8 cellular contexts compared by ENCODE assay signal in the genomic region with DNA sequence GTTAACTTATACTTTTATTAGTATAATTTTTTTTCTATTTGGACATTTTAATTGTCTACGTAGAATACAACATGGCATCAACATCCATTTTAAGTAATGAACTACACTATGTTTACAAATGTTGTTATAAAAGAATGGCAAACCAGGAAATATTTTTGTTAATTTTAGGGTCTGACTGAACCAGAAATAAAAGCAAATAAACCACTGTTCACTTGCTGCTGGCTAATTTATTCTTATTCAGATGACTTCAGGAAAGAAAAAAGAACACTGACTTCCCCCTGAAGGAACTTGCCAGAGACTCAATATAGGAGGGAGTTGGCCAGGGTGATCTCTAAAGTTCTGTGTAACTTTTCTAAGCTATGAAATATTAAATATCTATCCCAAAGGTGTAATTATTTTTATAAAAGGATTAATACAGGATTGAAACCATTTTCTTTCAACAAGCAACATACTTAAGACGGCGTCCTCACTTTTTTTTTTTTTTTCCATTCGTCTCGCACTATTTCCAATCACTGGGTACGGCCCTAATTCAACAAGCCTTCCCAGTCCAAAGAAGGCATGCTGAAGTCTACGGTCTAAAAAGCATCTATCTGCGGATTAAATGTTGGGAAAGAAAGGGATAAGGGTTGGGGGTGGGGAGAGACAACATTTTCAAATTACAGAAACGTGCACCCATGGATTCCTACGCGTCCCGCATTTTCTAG.
A peak's percentile ranks its signal among the peaks of the same experiment; 100 is the strongest.
DNase-seq lines count a peak whose midpoint lies in the region; ATAC-seq, FAIRE-seq and TF ChIP-seq lines count a peak whose summit lies in the region.

No MANE protein-coding gene starts in this region.

- DNase-seq in GM18507 (ENCODE audit: extremely low spot score, insufficient read length, low read depth), result no peak
- peak; percentile 24 for DNase-seq in fibroblast of peridontal ligament (ENCODE audit: extremely low read depth)
- no peak for DNase-seq in retinal pigment epithelial cell (ENCODE audit: low read depth)
- DNase-seq in NCI-H1694 treated with DMSO at 0.1 percent for 48 hours (lab: John Stamatoyannopoulos, UW), result no peak
- DNase-seq in DMS79 treated with DMSO at 0.1 percent for 48 hours (lab: John Stamatoyannopoulos, UW), result no peak
- DNase-seq in HuH-7.5 (ENCODE audit: low spot score), result no peak

- FAIRE-seq in GM18507 (lab: Jason Lieb, UNC), result peak; percentile 31

- peak; percentile 25; the same call in 1 of the 2 replicates for TF ChIP-seq POLR2A in Raji (IDR thresholded peaks at IDR 0.05; ENCODE audit: insufficient read depth, low read depth, low read length)

- TF ChIP-seq CTCF in retinal pigment epithelial cell (conservative IDR thresholded peaks at IDR 0.05; ENCODE audit: low read depth, low read length), result no peak

- no peak for ATAC-seq in HG02852 (IDR thresholded peaks at IDR 0.05; ENCODE audit: unreplicated experiment)

- H3K4me3 ChIP-seq in retinal pigment epithelial cell (ENCODE audit: low read length), result peak overlapping the region; percentile 91
